Comparison of ENCODE assay signal across 1 cellular context in genomic region chr20:63080811-63081210, GRCh38.
TF ChIP-seq lines count a peak whose summit lies in the region.

No MANE protein-coding gene starts in this region.

TF ChIP-seq in HepG2, 621 proteins besides CTCF, POLR2A, EP300 and RAD21 (continued from another document):
- TF ChIP-seq ZBTB34 (CRISPR knock-in tag; IDR thresholded peaks at IDR 0.05): no peak
- no peak for TF ChIP-seq ZNF362 (CRISPR knock-in tag; IDR thresholded peaks at IDR 0.05; ENCODE audit: borderline replicate concordance)
- TF ChIP-seq ZNF501 (CRISPR knock-in tag; IDR thresholded peaks at IDR 0.05): no peak
- TF ChIP-seq SSRP1 (CRISPR knock-in tag; IDR thresholded peaks at IDR 0.05): no peak
